ENCODE assay signal across 8 cellular contexts in the genomic region with DNA sequence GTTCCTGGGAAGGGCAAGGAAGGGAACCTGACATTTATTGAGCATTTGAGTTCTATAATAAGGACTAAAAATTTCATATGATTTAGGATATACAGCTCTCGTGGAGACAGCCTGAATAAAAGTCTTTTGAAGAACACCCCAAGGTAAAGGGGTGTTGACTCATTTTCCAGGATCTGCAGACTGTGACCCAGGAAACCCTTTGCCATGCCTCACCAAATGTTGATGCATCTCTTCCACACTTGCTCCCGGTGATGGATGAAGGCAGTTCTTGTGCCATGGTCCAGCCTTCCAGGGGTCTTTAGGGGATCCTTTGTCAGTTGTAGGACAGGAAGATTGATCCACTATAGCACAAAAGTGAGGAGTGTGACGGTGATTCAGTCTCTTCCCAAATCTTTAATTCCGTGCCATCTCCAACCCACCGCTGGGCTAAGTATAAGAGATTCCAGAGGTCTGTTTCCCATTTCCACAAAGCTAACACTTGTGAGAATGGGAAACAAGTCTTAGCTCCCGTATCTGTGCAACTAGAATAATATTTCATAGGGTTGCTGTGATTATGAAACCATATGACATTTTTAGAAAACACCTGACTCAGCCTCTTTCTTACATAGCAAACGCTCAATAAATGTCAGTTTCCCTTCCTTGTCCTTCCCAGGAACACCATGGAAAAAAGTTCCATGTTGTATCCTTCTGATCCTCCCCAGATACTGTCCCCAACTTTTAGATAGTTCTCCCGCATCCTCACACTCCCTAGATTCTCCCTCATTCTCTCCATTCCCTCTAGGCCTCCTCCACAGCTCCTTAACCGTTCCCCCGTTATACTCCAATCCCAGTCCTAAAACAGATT. TPM values are rescaled to one million over a fixed set of nuclear protein-coding genes. Genes with fewer than 3 reads are reported as not detected.
DNase-seq lines count a peak whose midpoint lies in the region; ATAC-seq and TF ChIP-seq lines count a peak whose summit lies in the region.

No MANE protein-coding gene starts in this region.

- peak overlapping the region; percentile 97 for H3K23ac ChIP-seq in IMR-90 (ENCODE audit: low read depth, low read length)

- peak overlapping the region; percentile 77 for H2AK5ac ChIP-seq in IMR-90 (ENCODE audit: low read depth, low read length)

- POLR2A ChIA-PET in IMR-90 (lab: Charles Lee; ENCODE audit: unreplicated experiment), result interaction anchor here (0.9 to 1.6 kb wide), 3 partner anchors 23 to 101 kb away, joined by 4 to 6 read pairs (median 5); a partner anchor contains a TSS

- CTCF ChIA-PET in IMR-90 (lab: Yijun Ruan, JAX), result interaction anchor here (0.6 to 1.9 kb wide), 15 partner anchors 10 to 188 kb away, joined by 3 to 14 read pairs (median 5); a partner anchor contains a TSS

- peak overlapping the region; percentile 95 for H3K4me2 ChIP-seq in IMR-90 (ENCODE audit: low read depth, low read length)

- no peak for ATAC-seq in IMR-90 (ENCODE audit: low read depth)
- ATAC-seq in central memory CD8-positive, alpha-beta T cell (replicated peaks; ENCODE audit: extremely low read depth, poor library complexity, severe bottlenecking), result no peak
- no peak for ATAC-seq in mucosa of descending colon
- no peak for ATAC-seq in HG02588 (IDR thresholded peaks at IDR 0.05; ENCODE audit: unreplicated experiment)

- dilution Hi-C loops in IMR-90 (cut with HindIII; ENCODE audit: low sequenced_read_pairs, unreplicated experiment), result no loop called here

- peak overlapping the region; percentile 56 for H2BK120ac ChIP-seq in IMR-90 (ENCODE audit: low read depth, low read length)

- H3K4me3 Mint-ChIP-seq in central memory CD8-positive, alpha-beta T cell, result peak overlapping the region; percentile 89

- peak; percentile 19 for DNase-seq in A172 (ENCODE audit: low spot score)
- DNase-seq in IMR-90, result no peak
- no peak for DNase-seq in central memory CD8-positive, alpha-beta T cell (ENCODE audit: low spot score in 2 of 2)
- DNase-seq in mucosa of descending colon, result no peak
- no peak for DNase-seq in stimulated activated CD4-positive, alpha-beta T cell treated with anti-CD3 and anti-CD28 coated beads, Interleukin-12 subunit alpha, Interleukin-12 subunit beta, amount 100 ng/mL, for 4 hours
- DNase-seq in stimulated activated CD8-positive, alpha-beta memory T cell treated with anti-CD3 and anti-CD28 coated beads, Interleukin-4, amount 100 ng/mL, for 48 hours, result no peak
- no peak for DNase-seq in midbrain (lab: John Stamatoyannopoulos, UW)

- no peaks in the 10 kb centered on the region for H3K27me3 Mint-ChIP-seq in central memory CD8-positive, alpha-beta T cell

- peak overlapping the region; percentile 91 for H3K4ac ChIP-seq in IMR-90 (ENCODE audit: low read depth, low read length)

- intact Hi-C loops in IMR-90 (cut with micrococcal nuclease) (loop anchor here (1.0 to 10.0 kb wide), 4 partner anchors 12 to 180 kb away; a partner anchor contains a TSS), mucosa of descending colon (cut with DNase I, micrococcal nuclease) (no loop called here)

- no peaks in the 10 kb centered on the region for H4K20me1 ChIP-seq in IMR-90 (ENCODE audit: insufficient read depth, low read length)

- H3K9me3 ChIP-seq in IMR-90 (ENCODE audit: control insufficient read depth, insufficient read depth, low read length), result no peaks in the 10 kb centered on the region
- H3K9me3 ChIP-seq in mucosa of descending colon, result no peaks in the 10 kb centered on the region

- in situ Hi-C loops in IMR-90 (cut with MboI; ENCODE audit: low sequenced_read_pairs), result loop anchor here (10.0 kb wide), 1 partner anchor 184 kb away; a partner anchor contains a TSS

- H3K27me3 ChIP-seq in IMR-90 (ENCODE audit: control insufficient read depth, insufficient read depth, low read length), result no peaks in the 10 kb centered on the region

- peaks cover 12% of the 10 kb centered on the region for H3K4me1 ChIP-seq in IMR-90 (ENCODE audit: control insufficient read depth, insufficient read depth, low read length)
- peaks cover 17% of the 10 kb centered on the region for H3K4me1 ChIP-seq in mucosa of descending colon (ENCODE audit: low read depth)

- H4K5ac ChIP-seq in IMR-90 (ENCODE audit: low read depth, low read length), result peak overlapping the region; percentile 86

- WGBS in IMR-90 (ENCODE audit: extremely low coverage in 2 of 2, insufficient read length in 1 of 2), 2 experiments, result 0% methylated on average over 4 of the region's 10 CpGs; no CpG with 5 or more reads in 1 of the 2 experiments

- peaks cover 38% of the 10 kb centered on the region for H3K4me1 Mint-ChIP-seq in central memory CD8-positive, alpha-beta T cell

- TF ChIP-seq POLR2A in IMR-90 (IDR thresholded peaks at IDR 0.05; ENCODE audit: low read depth, low read length), result no peak; the same call in 1 of the 2 replicates

- H2AK9ac ChIP-seq in IMR-90 (replicated peaks; ENCODE audit: low read depth, low read length, poor library complexity), result peak overlapping the region; percentile 87

- 0 out of 2 replicates have a peak overlapping the region, but pooled peaks have one; percentile 1 for H2BK20ac ChIP-seq in IMR-90 (ENCODE audit: low read depth, low read length)

- peak overlapping the region; percentile 54; the same call in 1 of the 2 replicates for H3K18ac ChIP-seq in IMR-90 (ENCODE audit: low read depth, low read length)

- H3K9ac ChIP-seq in IMR-90 (ENCODE audit: low read depth, low read length), result peak overlapping the region; percentile 89

- H3K9me1 ChIP-seq in IMR-90 (ENCODE audit: insufficient read depth, low read length), result peaks cover 9% of the 10 kb centered on the region; the same call in 1 of the 2 replicates

- H3K79me1 ChIP-seq in IMR-90 (ENCODE audit: low read depth in 1 of 2, low read length in 2 of 2), result peaks cover 10 to 27% of the 10 kb centered on the region in 2 experiments

- TF ChIP-seq CTCF in IMR-90 (conservative IDR thresholded peaks at IDR 0.05; ENCODE audit: low read depth, low read length), result no peak
- no peak for TF ChIP-seq CTCF in mucosa of descending colon (IDR thresholded peaks at IDR 0.05)

- TSS peak; percentile 80 for BruUV-seq in IMR-90 (replicated peaks; lab: Mats Ljungman, UMichigan)

- H3K36me3 Mint-ChIP-seq in central memory CD8-positive, alpha-beta T cell (ENCODE audit: insufficient read depth), result peaks cover 33% of the 10 kb centered on the region

- peak overlapping the region; percentile 95 for H3K27ac ChIP-seq in IMR-90 (ENCODE audit: insufficient read depth, low read length)

- no peaks in the 10 kb centered on the region for H3K9me3 Mint-ChIP-seq in central memory CD8-positive, alpha-beta T cell

- H2BK5ac ChIP-seq in IMR-90 (ENCODE audit: low read depth, low read length, poor library complexity, severe bottlenecking), result peak overlapping the region; percentile 98

- H3K27ac Mint-ChIP-seq in central memory CD8-positive, alpha-beta T cell (ENCODE audit: low read depth), result peak overlapping the region; percentile 87

- H2AFZ ChIP-seq in IMR-90 (replicated peaks; ENCODE audit: low read length, poor library complexity), result peak overlapping the region; percentile 100

- H3K4me3 ChIP-seq in IMR-90 (ENCODE audit: insufficient read depth, low read depth, low read length) (peak overlapping the region; percentile 83), mucosa of descending colon (peak overlapping the region; percentile 33)

- peaks cover 8% of the 10 kb centered on the region for H3K36me3 ChIP-seq in IMR-90 (ENCODE audit: control insufficient read depth, insufficient read depth, low read length)
- no peaks in the 10 kb centered on the region for H3K36me3 ChIP-seq in mucosa of descending colon (ENCODE audit: low read depth)

- peak overlapping the region; percentile 74 for H4K91ac ChIP-seq in IMR-90 (ENCODE audit: insufficient read depth, low read depth, low read length)

- H4K8ac ChIP-seq in IMR-90 (ENCODE audit: low read depth in 2 of 2, low read length in 2 of 2), result peak overlapping the region; percentile 90 to 95

- H2BK15ac ChIP-seq in IMR-90 (ENCODE audit: low read depth, low read length), result no peak overlapping the region

- peak overlapping the region; percentile 96 for H3K14ac ChIP-seq in IMR-90 (replicated peaks; ENCODE audit: low read depth, low read length)

- no peak for TF ChIP-seq RAD21 in IMR-90 (IDR thresholded peaks at IDR 0.05; ENCODE audit: low read length)

- H3K56ac ChIP-seq in IMR-90 (ENCODE audit: extremely low read depth, insufficient read depth, low read length), result peak overlapping the region; percentile 79

TF ChIP-seq in IMR-90, 13 proteins besides CTCF, POLR2A, EP300 and RAD21 (continues in another document):
- no peak for TF ChIP-seq SMC3 (IDR thresholded peaks at IDR 0.05; ENCODE audit: low read depth, low read length)

RNA-seq across cellular contexts. Expression of a gene that starts 0.8 kb away (rescaled TPM):
- 48.4 and 62.9 TPM in 2 replicates for total RNA-seq in A172 (2014; rRNA removed; shearing (Covaris generic))
- total RNA-seq in IMR-90 (2012; rRNA removed), result 37.5 and 44.6 TPM in 2 replicates
- 67.1 and 71.9 TPM in 2 replicates for polyA plus RNA-seq in IMR-90 (2012; rRNA removed)
- 45.2 and 62.4 TPM in 2 replicates for polyA plus RNA-seq in IMR-90 (2012; cell fraction: cytosol; rRNA removed)
- polyA plus RNA-seq in IMR-90 (2012; cell fraction: nucleus; rRNA removed; ENCODE audit: low replicate concordance), result 345 TPM in 2 replicates
- total RNA-seq in mucosa of descending colon, result 10 to 100 TPM; 40.2 to 46.9 (median 46.3) TPM

RNA-seq across cellular contexts. Expression of a gene that starts 15.6 kb away (rescaled TPM):
- total RNA-seq in A172 (2014; rRNA removed; shearing (Covaris generic)), result 0.05 TPM in 1 of 2 replicates, not detected in the other
- not detected in 2 replicates for total RNA-seq in IMR-90 (2012; rRNA removed)
- not detected in 2 replicates for polyA plus RNA-seq in IMR-90 (2012; rRNA removed)
- not detected in 2 replicates for polyA plus RNA-seq in IMR-90 (2012; cell fraction: cytosol; rRNA removed)
- not detected in 2 replicates for polyA plus RNA-seq in IMR-90 (2012; cell fraction: nucleus; rRNA removed; ENCODE audit: low replicate concordance)
- total RNA-seq in mucosa of descending colon, result not detected

RNA-seq across cellular contexts. Expression of a gene that starts 21.1 kb away (rescaled TPM):
- 65.1 and 74.0 TPM in 2 replicates for total RNA-seq in A172 (2014; rRNA removed; shearing (Covaris generic))
- total RNA-seq in IMR-90 (2012; rRNA removed), result 47.2 and 49.8 TPM in 2 replicates
- 63.7 and 73.6 TPM in 2 replicates for polyA plus RNA-seq in IMR-90 (2012; rRNA removed)
- 54.6 and 65.0 TPM in 2 replicates for polyA plus RNA-seq in IMR-90 (2012; cell fraction: cytosol; rRNA removed)
- 92.8 and 136 TPM in 2 replicates for polyA plus RNA-seq in IMR-90 (2012; cell fraction: nucleus; rRNA removed; ENCODE audit: low replicate concordance)
- 10 to 100 TPM; 35.4 to 54.9 (median 38.0) TPM for total RNA-seq in mucosa of descending colon

RNA-seq across cellular contexts. Expression of a gene that starts 25.2 kb away (rescaled TPM):
- 407 and 456 TPM in 2 replicates for total RNA-seq in A172 (2014; rRNA removed; shearing (Covaris generic))
- 764 and 1,011 TPM in 2 replicates for total RNA-seq in IMR-90 (2012; rRNA removed)
- polyA plus RNA-seq in IMR-90 (2012; rRNA removed), result 1,210 and 1,338 TPM in 2 replicates
- 519 and 1,135 TPM in 2 replicates for polyA plus RNA-seq in IMR-90 (2012; cell fraction: cytosol; rRNA removed)
- 360 and 1,957 TPM in 2 replicates for polyA plus RNA-seq in IMR-90 (2012; cell fraction: nucleus; rRNA removed; ENCODE audit: low replicate concordance)
- 100 to 1,000 TPM; 262 to 390 (median 268) TPM for total RNA-seq in mucosa of descending colon

RNA-seq across cellular contexts. Expression of a gene that starts 52.5 kb away (rescaled TPM):
- 19.1 and 29.4 TPM in 2 replicates for total RNA-seq in A172 (2014; rRNA removed; shearing (Covaris generic))
- total RNA-seq in IMR-90 (2012; rRNA removed) (5.6 and 6.5 TPM in 2 replicates), mucosa of descending colon (10 to 100 TPM in 1 of 3 donors, 1 to 10 TPM in 2; 4.5 to 13.1 (median 5.8) TPM)
- 8.6 and 9.2 TPM in 2 replicates for polyA plus RNA-seq in IMR-90 (2012; rRNA removed)
- polyA plus RNA-seq in IMR-90 (2012; cell fraction: cytosol; rRNA removed), result 3.7 and 4.6 TPM in 2 replicates
- 19.5 and 33.8 TPM in 2 replicates for polyA plus RNA-seq in IMR-90 (2012; cell fraction: nucleus; rRNA removed; ENCODE audit: low replicate concordance)
